In genomic region chr10:95835911-95836310, GRCh38 we compare ENCODE assay signal across 17 cellular contexts.
DNase-seq lines count a peak whose midpoint lies in the region; ATAC-seq, FAIRE-seq and TF ChIP-seq lines count a peak whose summit lies in the region.
"Had no signal": no experiment of that assay in that cellular context is flagged by ENCODE, and none has a peak within 500 bp of the region (broad histone marks: within the 10 kb centered on the region; RNA-seq: fewer than 3 reads in every experiment).

No MANE protein-coding gene starts in this region.

- H3K4me3 ChIP-seq in HepG2 (replicated peaks in 1 of 3; ENCODE audit: insufficient read depth in 1 of 3, low read depth in 2 of 3, low read length in 3 of 3) (no peak overlapping the region), right lobe of liver (no peak overlapping the region), GM12878 (no peak overlapping the region)

- H3K27ac Mint-ChIP-seq in activated CD4-positive, alpha-beta memory T cell treated with anti-CD3 and anti-CD28 coated beads for 36 hours: peak overlapping the region; percentile 29
- H3K27ac Mint-ChIP-seq in stimulated activated naive B cell treated with anti-CD40 and anti-IgM and Interleukin-4, amounts not matched to agents 10 μg/mL and 1 μg/mL and 100 μg/mL, for 72 hours: peak overlapping the region; percentile 88
- H3K27ac Mint-ChIP-seq: CD8-positive, alpha-beta T cell had no signal

- H3K27ac ChIP-seq in HepG2 (ENCODE audit: extremely low read length, insufficient read depth, low read length) (peak overlapping the region; percentile 72), right lobe of liver (no peak overlapping the region), GM12878 (ENCODE audit: control insufficient read depth, insufficient read depth) (peak overlapping the region; percentile 98)
- H3K27ac ChIP-seq: KMS-11 had no signal

- no peaks in the 10 kb centered on the region for H3K9me3 Mint-ChIP-seq in activated CD4-positive, alpha-beta memory T cell treated with anti-CD3 and anti-CD28 coated beads for 36 hours
- peaks cover 0 to 6% of the 10 kb centered on the region in 2 donors for H3K9me3 Mint-ChIP-seq in stimulated activated naive B cell treated with anti-CD40 and anti-IgM and Interleukin-4, amounts not matched to agents 10 μg/mL and 1 μg/mL and 100 μg/mL, for 72 hours
- H3K9me3 Mint-ChIP-seq: CD8-positive, alpha-beta T cell had no signal

- H3K79me2 ChIP-seq in HepG2 (ENCODE audit: insufficient read depth, low read length) (no peaks in the 10 kb centered on the region), GM12878 (ENCODE audit: control insufficient read depth, insufficient read depth, low read length) (peaks cover 86% of the 10 kb centered on the region)

- peaks cover 39% of the 10 kb centered on the region for H3K4me1 Mint-ChIP-seq in activated CD4-positive, alpha-beta memory T cell treated with anti-CD3 and anti-CD28 coated beads for 36 hours (ENCODE audit: low read depth)
- H3K4me1 Mint-ChIP-seq in stimulated activated naive B cell treated with anti-CD40 and anti-IgM and Interleukin-4, amounts not matched to agents 10 μg/mL and 1 μg/mL and 100 μg/mL, for 72 hours: peaks cover 65 to 92% of the 10 kb centered on the region in 2 donors

- H4K20me1 ChIP-seq in HepG2 (ENCODE audit: insufficient read depth, low read length) (no peaks in the 10 kb centered on the region), GM12878 (ENCODE audit: control insufficient read depth, insufficient read depth) (no peaks in the 10 kb centered on the region)

- TF ChIP-seq POLR2A in HepG2 (IDR thresholded peaks at IDR 0.05; ENCODE audit: insufficient read depth in 1 of 2, low read depth in 2 of 2, low read length in 2 of 2): no peak
- no peak for TF ChIP-seq POLR2A in right lobe of liver (IDR thresholded peaks at IDR 0.05)
- no peak for TF ChIP-seq POLR2A in GM12878 (IDR thresholded peaks at IDR 0.05; ENCODE audit: low read depth, low read length)

- FAIRE-seq in HepG2 (lab: Jason Lieb, UNC): peak; percentile 62
- no peak for FAIRE-seq in GM12878 (lab: Jason Lieb, UNC)
- FAIRE-seq: H1 had no signal

- SMC1A ChIA-PET in GM12878 (lab: Charles Lee; ENCODE audit: uncharacterized antibody, unreplicated experiment): interaction anchor here (0.6 to 25.1 kb wide), 5 partner anchors 19 to 381 kb away, joined by 3 to 795 read pairs (median 359); partner anchors contain the start of genes ENTPD1 and TCTN3

- no peak for ATAC-seq in HepG2
- ATAC-seq in right lobe of liver: no peak
- ATAC-seq in GM12878: no peak
- no peak for ATAC-seq in stimulated activated naive B cell treated with anti-CD40 and anti-IgM and Interleukin-4, amounts not matched to agents 10 μg/mL and 1 μg/mL and 100 μg/mL, for 72 hours (replicated peaks)
- ATAC-seq in Right ventricle myocardium superior (ENCODE audit: poor library complexity): no peak
- ATAC-seq: CD8-positive, alpha-beta T cell; Panc1 had no signal

- peaks cover 2% of the 10 kb centered on the region for H3K36me3 Mint-ChIP-seq in activated CD4-positive, alpha-beta memory T cell treated with anti-CD3 and anti-CD28 coated beads for 36 hours
- peaks cover 32 to 55% of the 10 kb centered on the region in 2 donors for H3K36me3 Mint-ChIP-seq in stimulated activated naive B cell treated with anti-CD40 and anti-IgM and Interleukin-4, amounts not matched to agents 10 μg/mL and 1 μg/mL and 100 μg/mL, for 72 hours
- H3K36me3 Mint-ChIP-seq: CD8-positive, alpha-beta T cell had no signal

- TF ChIP-seq RAD21 in HepG2 (CRISPR knock-in tag; IDR thresholded peaks at IDR 0.05) (no peak), GM12878 (IDR thresholded peaks at IDR 0.05; ENCODE audit: insufficient read depth, low read depth, low read length) (no peak)

- TF ChIP-seq CTCF in HepG2 (CRISPR knock-in tag; IDR thresholded peaks at IDR 0.05): no peak
- no peak for TF ChIP-seq CTCF in right lobe of liver (IDR thresholded peaks at IDR 0.05)
- TF ChIP-seq CTCF in GM12878 (IDR thresholded peaks at IDR 0.05 in 2 of 3, conservative IDR thresholded peaks at IDR 0.05 in 1 of 3; ENCODE audit: control insufficient read depth in 2 of 3, extremely low read depth in 1 of 3, insufficient read depth in 1 of 3, low read depth in 3 of 3, low read length in 3 of 3): no peak

- in situ Hi-C loops in HepG2 (cut with HindIII; ENCODE audit: extremely low pct_ligation_motif_present, low pct_unique_long_range_greater_than_20kb): no loop called here
- in situ Hi-C loops in GM12878 (cut with MboI): loop anchor here (10.0 kb wide), 1 partner anchor 71 kb away; no protein-coding TSS in a partner anchor

- POLR2A ChIA-PET in HepG2 (lab: Yijun Ruan, JAX) (interaction anchor here (1.4 to 1.7 kb wide), 3 partner anchors 29 to 142 kb away, joined by 3 to 7 read pairs (median 6); partner anchors contain the start of gene TCTN3), GM12878 (lab: Charles Lee) (interaction anchor here (6.8 to 18.0 kb wide), 4 partner anchors 17 to 142 kb away, joined by 72 to 451 read pairs (median 244); partner anchors contain the start of genes ENTPD1 and TCTN3)
- POLR2A ChIA-PET in activated CD4-positive, alpha-beta memory T cell treated with anti-CD3 and anti-CD28 coated beads for 36 hours (lab: Charles Lee): no interaction called here

- H3K9ac ChIP-seq in HepG2 (ENCODE audit: insufficient read depth, low read depth, low read length) (no peak overlapping the region), GM12878 (ENCODE audit: control insufficient read depth, insufficient read depth, low read length) (no peak overlapping the region)
- H3K9ac ChIP-seq: KMS-11 had no signal

- H3K4me3 Mint-ChIP-seq in activated CD4-positive, alpha-beta memory T cell treated with anti-CD3 and anti-CD28 coated beads for 36 hours: no peak overlapping the region
- H3K4me3 Mint-ChIP-seq in stimulated activated naive B cell treated with anti-CD40 and anti-IgM and Interleukin-4, amounts not matched to agents 10 μg/mL and 1 μg/mL and 100 μg/mL, for 72 hours: peak overlapping the region; percentile 22 to 44
- H3K4me3 Mint-ChIP-seq: CD8-positive, alpha-beta T cell had no signal

- H3K4me2 ChIP-seq in HepG2 (ENCODE audit: low read depth, low read length) (no peak overlapping the region), GM12878 (ENCODE audit: control insufficient read depth, insufficient read depth) (no peak overlapping the region)
- H3K4me2 ChIP-seq: KMS-11 had no signal

- no TSS peak for BruUV-seq in HepG2 (replicated peaks; lab: Mats Ljungman, UMichigan)
- BruUV-seq in GM12878 (replicated peaks; lab: Mats Ljungman, UMichigan): no TSS peak

- H3K4me1 ChIP-seq in HepG2 (ENCODE audit: insufficient read depth, low read length) (peaks cover 43% of the 10 kb centered on the region), right lobe of liver (no peaks in the 10 kb centered on the region), GM12878 (ENCODE audit: control insufficient read depth, insufficient read depth, low read length) (peaks cover 90% of the 10 kb centered on the region)

- H3K9me3 ChIP-seq in HepG2 (ENCODE audit: low read length) (no peaks in the 10 kb centered on the region), right lobe of liver (no peaks in the 10 kb centered on the region), GM12878 (replicated peaks; ENCODE audit: control insufficient read depth, insufficient read depth, low read length) (peaks cover 4% of the 10 kb centered on the region; the same call in 2 of the 3 replicates)

- H3K27me3 ChIP-seq in HepG2 (ENCODE audit: control insufficient read depth in 1 of 2, insufficient read depth in 2 of 2, low read length in 2 of 2) (no peaks in the 10 kb centered on the region), right lobe of liver (no peaks in the 10 kb centered on the region), GM12878 (replicated peaks in 1 of 2; ENCODE audit: control insufficient read depth in 2 of 2, insufficient read depth in 2 of 2, low read length in 1 of 2) (no peaks in the 10 kb centered on the region)

- no peaks in the 10 kb centered on the region for H3K27me3 Mint-ChIP-seq in activated CD4-positive, alpha-beta memory T cell treated with anti-CD3 and anti-CD28 coated beads for 36 hours
- H3K27me3 Mint-ChIP-seq in stimulated activated naive B cell treated with anti-CD40 and anti-IgM and Interleukin-4, amounts not matched to agents 10 μg/mL and 1 μg/mL and 100 μg/mL, for 72 hours: no peaks in the 10 kb centered on the region

- H2AFZ ChIP-seq in HepG2 (ENCODE audit: low read length) (no peak overlapping the region), GM12878 (ENCODE audit: control insufficient read depth, low read depth, low read length) (no peak overlapping the region)

- RAD21 ChIA-PET in GM12878 (lab: Charles Lee; ENCODE audit: unreplicated experiment): interaction anchor here (1.2 to 17.3 kb wide), 7 partner anchors 18 to 141 kb away, joined by 3 to 374 read pairs (median 260); partner anchors contain the start of genes ENTPD1 and TCTN3

- H3K36me3 ChIP-seq in HepG2 (replicated peaks in 1 of 2; ENCODE audit: control insufficient read depth in 1 of 2, insufficient read depth in 2 of 2, low read length in 2 of 2) (no peaks in the 10 kb centered on the region), right lobe of liver (no peaks in the 10 kb centered on the region), GM12878 (ENCODE audit: control insufficient read depth in 2 of 2, insufficient read depth in 2 of 2, low read length in 1 of 2) (peaks cover 3 to 21% of the 10 kb centered on the region in 2 experiments; a peak in 3 of 4 replicates)

- TF ChIP-seq EP300 in HepG2 (IDR thresholded peaks at IDR 0.05; ENCODE audit: low read depth in 2 of 2, low read length in 2 of 2) (no peak), HepG2 (CRISPR knock-in tag; IDR thresholded peaks at IDR 0.05; ENCODE audit: borderline replicate concordance) (no peak), GM12878 (IDR thresholded peaks at IDR 0.05; ENCODE audit: borderline replicate concordance in 1 of 2, control insufficient read depth in 1 of 2, low read depth in 2 of 2, low read length in 2 of 2) (no peak)

- intact Hi-C loops in HepG2 (cut with micrococcal nuclease; ENCODE audit: unreplicated experiment) (no loop called here), right lobe of liver (cut with DNase I) (no loop called here), GM12878 (cut with micrococcal nuclease; ENCODE audit: unreplicated experiment) (loop anchor here (5.0 kb wide), 1 partner anchor 451 kb away; no protein-coding TSS in a partner anchor), Right ventricle myocardium superior (cut with DNase I) (no loop called here)
- intact Hi-C loops in activated CD4-positive, alpha-beta memory T cell treated with anti-CD3 and anti-CD28 coated beads for 36 hours (cut with micrococcal nuclease): no loop called here

- DNase-seq in HepG2 (ENCODE audit: low spot score) (no peak), right lobe of liver (no peak), GM12878 (ENCODE audit: low read depth, low spot score) (no peak), NCI-H146 (lab: John Stamatoyannopoulos, UW) (no peak), Right ventricle myocardium superior (no peak), C1 segment of cervical spinal cord (lab: John Stamatoyannopoulos, UW) (no peak)
- no peak for DNase-seq in activated CD4-positive, alpha-beta memory T cell treated with anti-CD3 and anti-CD28 coated beads for 36 hours
- no peak for DNase-seq in stimulated activated naive B cell treated with anti-CD40 and anti-IgM and Interleukin-4, amounts not matched to agents 10 μg/mL and 1 μg/mL and 100 μg/mL, for 72 hours
- DNase-seq: AML-193; CD8-positive, alpha-beta T cell; NCI-H1092 treated with DMSO at 0.1 percent for 48 hours; NCI-H187; NCI-H82; SHP77 had no signal

- CTCF ChIA-PET in HepG2 (lab: Yijun Ruan, JAX; ENCODE audit: low intra/inter-chr PET ratio, low total read pairs): no interaction called here
- CTCF ChIA-PET in activated CD4-positive, alpha-beta memory T cell treated with anti-CD3 and anti-CD28 coated beads for 36 hours (lab: Charles Lee): interaction anchor here (16.5 kb wide), 1 partner anchor 142 kb away, joined by 298 read pairs; the partner anchor contains the start of gene TCTN3
- CTCF ChIA-PET in GM12878 (lab: Yijun Ruan, JAX): interaction anchor here (1.3 to 13.6 kb wide), 9 partner anchors 15 to 141 kb away, joined by 3 to 337 read pairs (median 28); partner anchors contain the start of genes ENTPD1 and TCTN3

Comparison
In these comparisons a context has a peak if more than half of its experiments do, and no peak if none do; other contexts are left out.
1. H3K27ac ChIP-seq: peak in HepG2 (single experiment) and GM12878 (single experiment); none in right lobe of liver (0 of 3).